2 cellular contexts compared by ENCODE assay signal in the genomic region with DNA sequence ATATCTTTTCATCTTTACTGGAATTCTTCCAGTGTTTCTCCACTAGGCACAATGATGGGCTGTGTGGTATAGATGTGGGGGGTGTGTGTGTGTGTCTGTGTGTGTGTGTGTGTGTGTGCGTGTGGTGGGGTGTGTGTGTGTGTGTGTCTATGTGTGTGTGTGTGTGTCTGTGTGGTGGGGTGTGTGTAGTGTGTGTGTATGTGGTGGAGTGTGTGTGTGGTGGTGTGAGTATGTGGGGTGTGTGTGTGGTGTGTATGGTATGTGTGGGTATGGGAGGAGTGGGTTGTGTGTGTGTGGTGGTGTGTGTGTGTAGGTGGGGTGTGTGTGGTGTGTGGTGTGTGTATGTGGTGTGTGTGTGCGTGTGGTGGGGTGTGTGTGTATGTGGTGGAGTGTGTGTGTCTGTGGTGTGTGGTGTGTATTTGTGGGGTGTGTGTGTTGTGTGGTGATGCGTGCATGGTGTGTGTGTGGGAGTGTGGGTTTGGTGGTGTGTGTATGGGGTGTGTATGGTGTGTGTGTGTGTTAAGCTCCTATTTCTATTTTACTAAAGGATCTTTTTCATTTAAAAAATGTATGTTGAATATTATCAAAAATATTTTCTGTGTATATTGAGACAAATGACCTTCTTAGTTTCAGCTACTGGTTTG.
TF ChIP-seq lines count a peak whose summit lies in the region.

No MANE protein-coding gene starts in this region.

TF ChIP-seq in GM12891, 5 proteins besides CTCF, POLR2A, EP300 and RAD21:
- TF ChIP-seq TAF1 (IDR thresholded peaks at IDR 0.05; ENCODE audit: low read depth, low read length) (no peak), PAX5 (IDR thresholded peaks at IDR 0.05; ENCODE audit: insufficient read depth, low read length, severe bottlenecking) (no peak), SPI1 (IDR thresholded peaks at IDR 0.05; ENCODE audit: low read depth, low read length) (no peak), POLR2AphosphoS5 (IDR thresholded peaks at IDR 0.05; ENCODE audit: low read depth, low read length) (no peak), POU2F2 (IDR thresholded peaks at IDR 0.05; ENCODE audit: low read depth, low read length) (no peak)
TF ChIP-seq in GM12891: peak in this region for 0.

TF ChIP-seq in IMR-90, 13 proteins besides CTCF, POLR2A, EP300 and RAD21:
- TF ChIP-seq CEBPB (IDR thresholded peaks at IDR 0.05; ENCODE audit: low read depth, low read length) = no peak
- no peak for TF ChIP-seq NFE2L2 (IDR thresholded peaks at IDR 0.05; ENCODE audit: low read depth, low read length)
- no peak for TF ChIP-seq MAZ (IDR thresholded peaks at IDR 0.05; ENCODE audit: borderline replicate concordance, low read depth, low read length)
- no peak for TF ChIP-seq MXI1 (IDR thresholded peaks at IDR 0.05; ENCODE audit: borderline replicate concordance, low read depth, low read length)
- no peak for TF ChIP-seq SMC3 (IDR thresholded peaks at IDR 0.05; ENCODE audit: low read depth, low read length)
- TF ChIP-seq FOS (IDR thresholded peaks at IDR 0.05; ENCODE audit: low read depth, low read length) = no peak
- TF ChIP-seq CHD1 (IDR thresholded peaks at IDR 0.05; ENCODE audit: low read depth, low read length) = no peak
- TF ChIP-seq, protein P1, sequence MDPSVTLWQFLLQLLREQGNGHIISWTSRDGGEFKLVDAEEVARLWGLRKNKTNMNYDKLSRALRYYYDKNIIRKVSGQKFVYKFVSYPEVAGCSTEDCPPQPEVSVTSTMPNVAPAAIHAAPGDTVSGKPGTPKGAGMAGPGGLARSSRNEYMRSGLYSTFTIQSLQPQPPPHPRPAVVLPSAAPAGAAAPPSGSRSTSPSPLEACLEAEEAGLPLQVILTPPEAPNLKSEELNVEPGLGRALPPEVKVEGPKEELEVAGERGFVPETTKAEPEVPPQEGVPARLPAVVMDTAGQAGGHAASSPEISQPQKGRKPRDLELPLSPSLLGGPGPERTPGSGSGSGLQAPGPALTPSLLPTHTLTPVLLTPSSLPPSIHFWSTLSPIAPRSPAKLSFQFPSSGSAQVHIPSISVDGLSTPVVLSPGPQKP (IDR thresholded peaks at IDR 0.05; ENCODE audit: borderline replicate concordance, low read depth, low read length) = no peak
- no peak for TF ChIP-seq USF2 (IDR thresholded peaks at IDR 0.05; ENCODE audit: low read depth, low read length)
- TF ChIP-seq RCOR1 (IDR thresholded peaks at IDR 0.05; ENCODE audit: insufficient replicate concordance, low read length) = no peak
- TF ChIP-seq BHLHE40 (IDR thresholded peaks at IDR 0.05; ENCODE audit: low read depth, low read length) = no peak
- no peak for TF ChIP-seq MAFK (IDR thresholded peaks at IDR 0.05; ENCODE audit: low read depth, low read length)
- no peak for TF ChIP-seq RFX5 (IDR thresholded peaks at IDR 0.05; ENCODE audit: low read depth, low read length)
TF ChIP-seq in IMR-90: peak in this region for 0.
